19 cellular contexts compared by ENCODE assay signal in genomic region chr3:123635220-123635619, GRCh38. TPM values are rescaled to one million over a fixed set of nuclear protein-coding genes. Genes with fewer than 3 reads are reported as not detected.
DNase-seq lines count a peak whose midpoint lies in the region; ATAC-seq, FAIRE-seq and TF ChIP-seq lines count a peak whose summit lies in the region.
"Had no signal": no experiment of that assay in that cellular context is flagged by ENCODE, and none has a peak within 500 bp of the region (broad histone marks: within the 10 kb centered on the region; RNA-seq: fewer than 3 reads in every experiment).

No MANE protein-coding gene starts in this region.

- H3K23ac ChIP-seq in H1 (ENCODE audit: insufficient read length) (no peak overlapping the region), trophoblast cell (ENCODE audit: low read length) (no peak overlapping the region)

- no peak overlapping the region for H4K12ac ChIP-seq in trophoblast cell (ENCODE audit: low read depth, low read length)

- H3K4me3 ChIP-seq in H1 (ENCODE audit: extremely low read depth in 1 of 4, insufficient read depth in 2 of 4, low read depth in 3 of 4, low read length in 4 of 4) (peak overlapping the region in 1 of 4 experiments; percentile 2; a peak in 1 of 8 replicates), trophoblast cell (ENCODE audit: low read depth, low read length) (no peak overlapping the region)
- H3K4me3 ChIP-seq: HAP-1 had no signal

- H3K23me2 ChIP-seq in H1 (ENCODE audit: low read depth, low read length): 0 out of 2 replicates have a peak, but pooled peaks cover 2% of the 10 kb centered on the region

- no peak for FAIRE-seq in H1 (lab: Jason Lieb, UNC)
- FAIRE-seq: astrocyte, endometrium had no signal

- H4K8ac ChIP-seq in H1 (ENCODE audit: extremely low read depth, insufficient read depth, low read length) (no peak overlapping the region), trophoblast cell (ENCODE audit: low read depth, low read length) (no peak overlapping the region)

- no peaks in the 10 kb centered on the region; the same call in 1 of the 2 replicates for H3K79me1 ChIP-seq in H1 (ENCODE audit: low read depth, low read length)
- H3K79me1 ChIP-seq in trophoblast cell (ENCODE audit: low read length): peaks cover 10% of the 10 kb centered on the region

- no peak for TF ChIP-seq EP300 in H1 (IDR thresholded peaks at IDR 0.05; ENCODE audit: borderline replicate concordance in 1 of 2, low read depth in 2 of 2, low read length in 2 of 2)

- H4K5ac ChIP-seq in H1 (ENCODE audit: insufficient read length, low read depth, low read length): no peak overlapping the region

- ATAC-seq in HG03039 (IDR thresholded peaks at IDR 0.05; ENCODE audit: unreplicated experiment): no peak

- CTCF ChIA-PET in H1 (lab: Charles Lee; ENCODE audit: partially characterized antibody): interaction anchor here (1.1 to 1.7 kb wide), 2 partner anchors 76 to 89 kb away, joined by 3 to 6 read pairs; no protein-coding TSS in a partner anchor

- H4K20me1 ChIP-seq in H1 (replicated peaks in 1 of 2; ENCODE audit: control insufficient read depth in 1 of 2, insufficient read depth in 2 of 2, low read length in 2 of 2): no peaks in the 10 kb centered on the region

- no peak for TF ChIP-seq CTCF in H1 (IDR thresholded peaks at IDR 0.05; ENCODE audit: control extremely low read depth in 1 of 3, insufficient read depth in 1 of 3, low read depth in 1 of 3, low read length in 3 of 3)

- WGBS in H1 (ENCODE audit: extremely low coverage in 1 of 2, insufficient coverage in 1 of 2, insufficient read length in 1 of 2, insufficient replicate concordance in 2 of 2, low coverage in 1 of 2, low lambda C conversion rate in 2 of 2, missing lambda C conversion rate in 1 of 2), 2 experiments: 89% methylated on average over 4 of the region's 4 CpGs; no CpG with 5 or more reads in 1 of the 2 experiments
- no CpG with 5 or more reads among the region's 4 CpGs for WGBS in trophoblast cell (ENCODE audit: extremely low coverage, insufficient coverage, insufficient read length)

- POLR2A ChIA-PET in H1 (lab: Charles Lee; ENCODE audit: partially characterized antibody): no interaction called here

- H4K91ac ChIP-seq in H1 (replicated peaks; ENCODE audit: insufficient read length, low read length): peak overlapping the region; percentile 3
- H4K91ac ChIP-seq in trophoblast cell (ENCODE audit: low read depth, low read length): no peak overlapping the region

- H3K56ac ChIP-seq in H1 (replicated peaks; ENCODE audit: insufficient read length, low read depth, low read length): no peak overlapping the region

- no peak overlapping the region for H2BK20ac ChIP-seq in H1 (ENCODE audit: low read length)

- TF ChIP-seq RAD21 in H1 (IDR thresholded peaks at IDR 0.05 in 1 of 2, conservative IDR thresholded peaks at IDR 0.05 in 1 of 2; ENCODE audit: low read depth in 2 of 2, low read length in 2 of 2): no peak

- H3K79me2 ChIP-seq in H1 (ENCODE audit: control insufficient read depth in 1 of 2, insufficient read depth in 2 of 2, low read length in 2 of 2) (no peaks in the 10 kb centered on the region), trophoblast cell (ENCODE audit: control insufficient read depth, insufficient read depth, low read length, poor library complexity) (no peaks in the 10 kb centered on the region)

- H3K4me2 ChIP-seq in H1 (ENCODE audit: insufficient read depth in 1 of 2, low read depth in 2 of 2, low read length in 2 of 2) (no peak overlapping the region; a peak in 1 of 4 replicates), trophoblast cell (ENCODE audit: low read length) (no peak overlapping the region)

- H3K14ac ChIP-seq in H1 (ENCODE audit: insufficient read length): no peak overlapping the region
- H3K14ac ChIP-seq in trophoblast cell (ENCODE audit: low read length): no peak overlapping the region

- H2BK120ac ChIP-seq in H1 (replicated peaks; ENCODE audit: low read depth, low read length) (no peak overlapping the region), trophoblast cell (ENCODE audit: insufficient read depth, low read length, poor library complexity) (peak overlapping the region; percentile 25)

- H3K9ac ChIP-seq in H1 (replicated peaks in 1 of 4; ENCODE audit: extremely low read depth in 1 of 4, low read depth in 3 of 4, low read length in 3 of 4) (no peak overlapping the region), trophoblast cell (ENCODE audit: low read length) (peak overlapping the region; percentile 13)

- H3K27me3 ChIP-seq in H1 (replicated peaks in 1 of 4; ENCODE audit: control insufficient read depth in 3 of 4, extremely low read depth in 1 of 4, insufficient read depth in 3 of 4, low read length in 3 of 4): no peaks in the 10 kb centered on the region
- no peaks in the 10 kb centered on the region for H3K27me3 ChIP-seq in trophoblast cell (ENCODE audit: insufficient read depth, low read length)

- H2BK5ac ChIP-seq in H1 (ENCODE audit: low read depth, low read length): 0 out of 2 replicates have a peak overlapping the region, but pooled peaks have one; percentile 56
- H2BK5ac ChIP-seq in trophoblast cell (ENCODE audit: low read depth, low read length, poor library complexity): no peak overlapping the region

- H3K9me3 ChIP-seq in H1 (ENCODE audit: insufficient read depth in 2 of 2, low read depth in 1 of 2, low read length in 1 of 2) (no peaks in the 10 kb centered on the region), trophoblast cell (ENCODE audit: insufficient read depth, low read depth, low read length) (peaks cover under 1% of the 10 kb centered on the region)
- H3K9me3 ChIP-seq: HAP-1 had no signal

- no peak for TF ChIP-seq POLR2A in H1 (IDR thresholded peaks at IDR 0.05; ENCODE audit: control extremely low read depth in 1 of 2, low read depth in 2 of 2, low read length in 2 of 2)

- H2AK5ac ChIP-seq in H1 (ENCODE audit: low read depth, low read length) (no peak overlapping the region), trophoblast cell (ENCODE audit: low read length) (no peak overlapping the region)

- peak overlapping the region; percentile 60; the same call in 1 of the 2 replicates for H3K27ac ChIP-seq in H1 (ENCODE audit: low read depth, low read length)
- H3K27ac ChIP-seq in trophoblast cell (ENCODE audit: low read depth, low read length): no peak overlapping the region

- peak; percentile 91 for DNase-seq in COR-L47 (lab: John Stamatoyannopoulos, UW)
- peak; percentile 61 for DNase-seq in NCI-H2029 (lab: John Stamatoyannopoulos, UW)
- no peak for DNase-seq in H1 (ENCODE audit: low read depth in 1 of 2, low spot score in 2 of 2)
- DNase-seq in trophoblast cell: no peak
- DNase-seq in NCI-H1694 (lab: John Stamatoyannopoulos, UW): no peak
- no peak for DNase-seq in stimulated activated CD4-positive, alpha-beta T cell treated with anti-CD3 and anti-CD28 coated beads, Interleukin-4, amount 100 ng/mL, for 4 hours
- DNase-seq in cortex of kidney (lab: John Stamatoyannopoulos, UW): no peak
- DNase-seq: activated CD4-positive, alpha-beta T cell treated with anti-CD3 and anti-CD28 coated beads for 48 hours; activated T-cell treated with anti-CD3 and anti-CD28 coated beads, Interleukin-2, amount 50 U/mL, for 48 hours; AML-193; glutamatergic neuron; left cardiac atrium; NCI-H1105; stimulated activated CD4-positive, alpha-beta T cell treated with anti-CD3 and anti-CD28 coated beads, Interleukin-12 subunit alpha, Interleukin-12 subunit beta, amount 100 ng/mL, for 4 hours; SW 1271 had no signal

- H3K4ac ChIP-seq in H1 (replicated peaks; ENCODE audit: insufficient read length, low read depth, low read length): no peak overlapping the region
- no peak overlapping the region for H3K4ac ChIP-seq in trophoblast cell (ENCODE audit: low read depth, low read length)

- no peak overlapping the region for H2BK15ac ChIP-seq in H1 (ENCODE audit: low read length)

- no peak overlapping the region for H3K18ac ChIP-seq in H1 (ENCODE audit: extremely low read depth, low read length)
- peak overlapping the region; percentile 25 for H3K18ac ChIP-seq in trophoblast cell (ENCODE audit: low read length)

- H3K36me3 ChIP-seq in H1 (ENCODE audit: control insufficient read depth in 2 of 4, insufficient read depth in 4 of 4, low read length in 3 of 4): no peaks in the 10 kb centered on the region
- peaks cover 34% of the 10 kb centered on the region in 2 experiments for H3K36me3 ChIP-seq in trophoblast cell (ENCODE audit: control insufficient read depth in 1 of 2, insufficient read depth in 2 of 2, low read length in 2 of 2)
- H3K36me3 ChIP-seq: HAP-1 had no signal

- H2BK12ac ChIP-seq in H1 (ENCODE audit: low read depth, low read length): no peak overlapping the region
- peak overlapping the region; percentile 27 for H2BK12ac ChIP-seq in trophoblast cell (ENCODE audit: low read length)

- H2AFZ ChIP-seq in H1 (ENCODE audit: low read length) (no peak overlapping the region), trophoblast cell (ENCODE audit: insufficient read depth, low read length, poor library complexity) (no peak overlapping the region)

- H3K4me1 ChIP-seq in H1 (replicated peaks in 1 of 4; ENCODE audit: control insufficient read depth in 3 of 4, insufficient read depth in 4 of 4, low read length in 3 of 4): peaks cover 3 to 29% (median 16%) of the 10 kb centered on the region in 4 experiments
- H3K4me1 ChIP-seq in trophoblast cell (ENCODE audit: control insufficient read depth in 1 of 2, insufficient read depth in 2 of 2, low read length in 2 of 2): peaks cover 27 to 32% of the 10 kb centered on the region in 2 experiments
- H3K4me1 ChIP-seq: HAP-1 had no signal

TF ChIP-seq in H1, 55 proteins besides CTCF, POLR2A, EP300 and RAD21 (continues in another document):
- TF ChIP-seq USF2 (IDR thresholded peaks at IDR 0.05; ENCODE audit: low read length): no peak
- no peak for TF ChIP-seq POLR2AphosphoS5 (IDR thresholded peaks at IDR 0.05; ENCODE audit: low read depth, low read length)
- TF ChIP-seq TEAD4 (IDR thresholded peaks at IDR 0.05; ENCODE audit: low read depth, low read length): no peak
- no peak for TF ChIP-seq TAF1 (IDR thresholded peaks at IDR 0.05; ENCODE audit: low read depth, low read length)

RNA-seq across cellular contexts. Expression of gene HACD2, which starts 50.4 kb away (rescaled TPM):
- 29.8 and 31.2 TPM in 2 replicates for total RNA-seq in H1 (2021; fragmentation: NEBNext Ultra II Directional; extraction: Animal tissue kit (Norgen Biotek cat#: 25700))
- polyA plus RNA-seq in H1 (2011; rRNA removed): 12.7 and 24.9 TPM in 2 replicates
- polyA plus RNA-seq in H1 (2011; cell fraction: cytosol; rRNA removed): 21.3 TPM
- 8.1 TPM for polyA plus RNA-seq in H1 (2011; cell fraction: nucleus; rRNA removed)
- 10.8 to 22.7 TPM (median 13.1 TPM) in 4 replicates for polyA plus RNA-seq in H1 (2012, experiment 1 of 2)
- polyA plus RNA-seq in H1 (2012, experiment 2 of 2): 2.3 TPM
- polyA plus RNA-seq in H1 (2013, experiment 1 of 2): 29.0 TPM
- polyA plus RNA-seq in H1 (2013, experiment 2 of 2): 32.0 TPM
- 51.4 and 71.5 TPM in 2 replicates for polyA minus RNA-seq in H1 (2011; rRNA and poly(A)+ RNA removed)
- 19.5 TPM for polyA minus RNA-seq in H1 (2011; cell fraction: cytosol; rRNA and poly(A)+ RNA removed)
- 14.9 TPM for polyA minus RNA-seq in H1 (2011; cell fraction: nucleus; rRNA and poly(A)+ RNA removed)
- 48.8 and 49.1 TPM in 2 replicates for polyA plus RNA-seq in trophoblast cell (2013)

Comparison
In these comparisons a context has a peak if more than half of its experiments do, and no peak if none do; other contexts are left out.
1. DNase-seq: peak in COR-L47 (single experiment) and NCI-H2029 (single experiment); none in H1 (0 of 2), trophoblast cell (0 of 2), NCI-H1694 (single experiment), stimulated activated CD4-positive, alpha-beta T cell treated with anti-CD3 and anti-CD28 coated beads, Interleukin-4, amount 100 ng/mL, for 4 hours (0 of 2) and cortex of kidney (single experiment).